ENCODE assay signal across 20 cellular contexts in the genomic region with DNA sequence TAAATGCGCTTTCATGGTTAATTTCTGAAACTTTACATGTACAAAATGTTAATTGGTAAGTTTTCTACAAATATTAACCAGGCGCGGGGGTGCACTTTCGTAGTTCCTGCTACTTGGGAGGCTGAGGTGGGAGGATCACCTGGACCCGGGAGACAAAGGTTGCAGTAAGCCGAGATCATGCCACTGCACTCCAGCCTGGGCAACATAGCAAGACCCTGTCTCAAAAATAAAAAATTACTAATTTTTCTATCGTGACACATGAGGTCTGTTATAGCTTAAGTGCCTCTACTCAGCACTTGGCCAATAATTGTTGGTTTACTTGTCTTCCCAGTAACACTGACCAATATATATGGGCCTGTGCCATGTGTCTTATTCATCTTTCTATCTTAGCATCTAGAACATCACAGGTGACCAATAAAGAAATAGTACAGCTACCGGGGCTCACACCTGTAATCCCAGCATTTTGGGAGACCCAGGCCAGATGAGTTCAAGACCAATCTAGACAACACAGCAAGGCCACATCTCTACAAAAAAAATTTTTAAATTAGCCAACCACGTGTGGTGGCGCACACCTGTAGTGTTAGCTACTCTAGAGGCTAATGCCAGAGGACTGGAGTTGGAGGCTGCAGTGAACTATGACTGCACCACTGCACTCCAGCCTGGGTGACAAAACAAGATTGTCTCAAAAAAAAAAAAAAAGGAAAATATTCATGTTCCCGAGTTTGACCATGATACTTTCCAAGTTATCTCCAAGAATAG. TPM values are rescaled to one million over a fixed set of nuclear protein-coding genes. Genes with fewer than 3 reads are reported as not detected.
DNase-seq lines count a peak whose midpoint lies in the region; ATAC-seq and TF ChIP-seq lines count a peak whose summit lies in the region.
"Had no signal": no experiment of that assay in that cellular context is flagged by ENCODE, and none has a peak within 500 bp of the region (broad histone marks: within the 10 kb centered on the region; RNA-seq: fewer than 3 reads in every experiment).

No MANE protein-coding gene starts in this region.

- peaks cover 70% of the 10 kb centered on the region for H3K4me1 ChIP-seq in CD8-positive, alpha-beta T cell (ENCODE audit: insufficient read depth, low read length)

- no peak overlapping the region for H3K27ac ChIP-seq in CD8-positive, alpha-beta T cell (ENCODE audit: low read depth, low read length)
- H3K27ac ChIP-seq: 22Rv1 had no signal

- intact Hi-C loops in CD8-positive, alpha-beta T cell (cut with DNase I, micrococcal nuclease): loop anchor here (10.0 kb wide), 3 partner anchors 225 to 1705 kb away; a partner anchor contains a TSS

- no peak for ATAC-seq in CD8-positive, alpha-beta T cell
- ATAC-seq in T-helper 17 cell (no peak), memory B cell (ENCODE audit: low read depth) (no peak)

- H3K36me3 ChIP-seq in CD8-positive, alpha-beta T cell (ENCODE audit: insufficient read depth, low read length): no peaks in the 10 kb centered on the region
- H3K36me3 ChIP-seq: sigmoid colon had no signal

- H3K4me3 Mint-ChIP-seq in T-helper 1 cell treated with Interleukin-12 subunit alpha and Interleukin-12 subunit beta and Interleukin-4 antibody, amounts not matched to agents 30 μg/mL and 1 μg/mL, for 36 hours: peak overlapping the region; percentile 93
- H3K4me3 Mint-ChIP-seq in CD8-positive, alpha-beta T cell: peak overlapping the region; percentile 99
- H3K4me3 Mint-ChIP-seq in T-helper 17 cell: peak overlapping the region; percentile 98
- H3K4me3 Mint-ChIP-seq in memory B cell: peak overlapping the region; percentile 56
- H3K4me3 Mint-ChIP-seq: mesothelial cell of epicardium had no signal

- no peaks in the 10 kb centered on the region for H3K9me3 Mint-ChIP-seq in T-helper 1 cell treated with Interleukin-12 subunit alpha and Interleukin-12 subunit beta and Interleukin-4 antibody, amounts not matched to agents 30 μg/mL and 1 μg/mL, for 36 hours
- H3K9me3 Mint-ChIP-seq in CD8-positive, alpha-beta T cell: no peaks in the 10 kb centered on the region
- H3K9me3 Mint-ChIP-seq in memory B cell: no peaks in the 10 kb centered on the region
- H3K9me3 Mint-ChIP-seq: mesothelial cell of epicardium had no signal

- DNase-seq in T-helper 1 cell (no peak), T-helper 17 cell (no peak), memory B cell (ENCODE audit: low spot score in 2 of 2) (no peak), NCI-H2029 treated with DMSO at 0.1 percent for 48 hours (lab: John Stamatoyannopoulos, UW) (no peak), HUDEP-2 (lab: John Stamatoyannopoulos, UW; ENCODE audit: unreplicated experiment in 76 of 76) (no peak), H4 (ENCODE audit: low spot score) (no peak)
- DNase-seq in CD8-positive, alpha-beta T cell: no peak
- DNase-seq: amniotic stem cell; DMS79 treated with DMSO at 0.1 percent for 48 hours; hypothalamus; kidney glomerular epithelial cell; NCI-H1048; NCI-H69; occipital lobe; sigmoid colon; SK-N-SH; stimulated activated CD4-positive, alpha-beta T cell treated with anti-CD3 and anti-CD28 coated beads, Interleukin-2, amount 100 ng/mL, for 24 hours had no signal

- H3K4me1 Mint-ChIP-seq in T-helper 1 cell treated with Interleukin-12 subunit alpha and Interleukin-12 subunit beta and Interleukin-4 antibody, amounts not matched to agents 30 μg/mL and 1 μg/mL, for 36 hours (ENCODE audit: low read depth): peaks cover 56% of the 10 kb centered on the region
- H3K4me1 Mint-ChIP-seq in CD8-positive, alpha-beta T cell (ENCODE audit: low read depth): peaks cover 78% of the 10 kb centered on the region
- H3K4me1 Mint-ChIP-seq in T-helper 17 cell (peaks cover 62% of the 10 kb centered on the region), memory B cell (peaks cover 53% of the 10 kb centered on the region)

- peaks cover 38% of the 10 kb centered on the region for H3K36me3 Mint-ChIP-seq in T-helper 1 cell treated with Interleukin-12 subunit alpha and Interleukin-12 subunit beta and Interleukin-4 antibody, amounts not matched to agents 30 μg/mL and 1 μg/mL, for 36 hours (ENCODE audit: low read depth)
- peaks cover 44% of the 10 kb centered on the region for H3K36me3 Mint-ChIP-seq in CD8-positive, alpha-beta T cell
- H3K36me3 Mint-ChIP-seq in T-helper 17 cell (ENCODE audit: low read depth) (peaks cover 7% of the 10 kb centered on the region), memory B cell (peaks cover 9% of the 10 kb centered on the region)

- H3K4me3 ChIP-seq in CD8-positive, alpha-beta T cell (ENCODE audit: low read depth, low read length): no peak overlapping the region

- no peak overlapping the region for H3K27ac Mint-ChIP-seq in T-helper 1 cell treated with Interleukin-12 subunit alpha and Interleukin-12 subunit beta and Interleukin-4 antibody, amounts not matched to agents 30 μg/mL and 1 μg/mL, for 36 hours
- peak overlapping the region; percentile 55 for H3K27ac Mint-ChIP-seq in CD8-positive, alpha-beta T cell
- H3K27ac Mint-ChIP-seq in T-helper 17 cell (peak overlapping the region; percentile 19), memory B cell (peak overlapping the region; percentile 58)

- POLR2A ChIA-PET in CD8-positive, alpha-beta T cell (lab: Charles Lee): no interaction called here

- H3K9me3 ChIP-seq in CD8-positive, alpha-beta T cell (ENCODE audit: low read length): no peaks in the 10 kb centered on the region
- H3K9me3 ChIP-seq in T-helper 17 cell (ENCODE audit: control insufficient read depth, low read length, poor library complexity, severe bottlenecking): no peaks in the 10 kb centered on the region
- H3K9me3 ChIP-seq: sigmoid colon, SK-N-SH had no signal

- TF ChIP-seq CTCF in CD8-positive, alpha-beta T cell (IDR thresholded peaks at IDR 0.05): no peak

- CTCF ChIA-PET in CD8-positive, alpha-beta T cell (lab: Charles Lee): interaction anchor here (0.5 to 0.6 kb wide), 2 partner anchors 53 to 404 kb away, joined by 3 read pairs; no protein-coding TSS in a partner anchor

- H3K27me3 ChIP-seq in CD8-positive, alpha-beta T cell (ENCODE audit: insufficient read depth, low read length): no peaks in the 10 kb centered on the region
- H3K27me3 ChIP-seq: sigmoid colon had no signal

- H3K27me3 Mint-ChIP-seq in T-helper 1 cell treated with Interleukin-12 subunit alpha and Interleukin-12 subunit beta and Interleukin-4 antibody, amounts not matched to agents 30 μg/mL and 1 μg/mL, for 36 hours (ENCODE audit: low read depth): no peaks in the 10 kb centered on the region
- no peaks in the 10 kb centered on the region for H3K27me3 Mint-ChIP-seq in CD8-positive, alpha-beta T cell (ENCODE audit: low read depth)
- H3K27me3 Mint-ChIP-seq in T-helper 17 cell (no peaks in the 10 kb centered on the region), memory B cell (no peaks in the 10 kb centered on the region)

RNA-seq across cellular contexts. Expression of a gene that starts 6.1 kb away (rescaled TPM):
- total RNA-seq in CD8-positive, alpha-beta T cell: 100 to 1,000 TPM; 195 to 203 TPM
- total RNA-seq in T-helper 17 cell: 100 to 1,000 TPM in 1 of 2 donors, 10 to 100 TPM in 1; 95.6 to 135 TPM
- total RNA-seq in H4 (2014; rRNA removed; shearing (Covaris generic)): 12.7 and 38.6 TPM in 2 replicates
